ENCODE assay signal across 26 cellular contexts in genomic region chr7:37690206-37690605, GRCh38. TPM values are rescaled to one million over a fixed set of nuclear protein-coding genes. Genes with fewer than 3 reads are reported as not detected.
DNase-seq lines count a peak whose midpoint lies in the region; ATAC-seq and TF ChIP-seq lines count a peak whose summit lies in the region.
"Had no signal": no experiment of that assay in that cellular context is flagged by ENCODE, and none has a peak within 500 bp of the region (broad histone marks: within the 10 kb centered on the region; RNA-seq: fewer than 3 reads in every experiment).

No MANE protein-coding gene starts in this region.

- no peak for TF ChIP-seq CTCF in right atrium auricular region (IDR thresholded peaks at IDR 0.05)

- no peaks in the 10 kb centered on the region for H3K27me3 ChIP-seq in right atrium auricular region
- H3K27me3 ChIP-seq: heart left ventricle, stomach had no signal

- peak; percentile 23 for DNase-seq in left ventricle myocardium superior
- no peak for DNase-seq in right atrium auricular region (ENCODE audit: low spot score)
- peak; percentile 68 for DNase-seq in SIG-M5 treated with dmso at 0.1 percent for 504 hours (lab: John Stamatoyannopoulos, UW; ENCODE audit: unreplicated experiment)
- peak; percentile 38 for DNase-seq in medulla oblongata (ENCODE audit: extremely low spot score)
- DNase-seq in COLO829 (ENCODE audit: low spot score): no peak
- no peak for DNase-seq in kidney glomerular epithelial cell (lab: John Stamatoyannopoulos, UW)
- no peak for DNase-seq in NCI-H1694 (lab: John Stamatoyannopoulos, UW)
- DNase-seq: activated CD4-positive, alpha-beta T cell treated with anti-CD3 and anti-CD28 coated beads for 1 hour; activated naive CD8-positive, alpha-beta T cell treated with anti-CD3 and anti-CD28 coated beads, Interleukin-2, amount 50 U/mL, for 24 hours; DMS153; heart left ventricle; HFFc6; NCI-H1105 treated with DMSO at 0.1 percent for 48 hours; NCI-H510A; stimulated activated CD4-positive, alpha-beta T cell treated with anti-CD3 and anti-CD28 coated beads, Interleukin-4, amount 100 ng/mL, for 1 hour; stomach had no signal

- H3K9me3 ChIP-seq in right atrium auricular region: no peaks in the 10 kb centered on the region
- H3K9me3 ChIP-seq: heart left ventricle had no signal

- no peaks in the 10 kb centered on the region for H3K4me1 ChIP-seq in right atrium auricular region
- H3K4me1 ChIP-seq: stomach had no signal

- no peak overlapping the region for H3K4me3 ChIP-seq in right atrium auricular region
- H3K4me3 ChIP-seq: coronary artery, stomach had no signal

- intact Hi-C loops in left ventricle myocardium superior (cut with micrococcal nuclease): no loop called here

- no peak for ATAC-seq in left ventricle myocardium superior
- ATAC-seq in GM19324 (IDR thresholded peaks at IDR 0.05; ENCODE audit: low FRiP score, unreplicated experiment): no peak
- ATAC-seq: activated naive CD8-positive, alpha-beta T cell treated with anti-CD3 and anti-CD28 coated beads, Interleukin-2, amount 50 U/mL, for 24 hours; activated T-helper 17 cell treated with anti-CD3 and anti-CD28 coated beads, Interleukin-2, amount 50 U/mL, for 72 hours had no signal

- no peak overlapping the region for H3K27ac ChIP-seq in right atrium auricular region
- H3K27ac ChIP-seq: C4-2B, coronary artery, KMS-11 had no signal

- H3K36me3 ChIP-seq in right atrium auricular region: no peaks in the 10 kb centered on the region
- H3K36me3 ChIP-seq: heart left ventricle, stomach had no signal

RNA-seq across cellular contexts. Expression of gene GPR141, which starts 6.6 kb away (rescaled TPM):
- total RNA-seq in left ventricle myocardium superior (0.64 TPM), right atrium auricular region (under 1 TPM in 1 of 2 donors, not detected in 1; 0.55 TPM)
- total RNA-seq: A172; activated CD8-positive, alpha-beta memory T cell treated with anti-CD3 and anti-CD28 coated beads for 36 hours; activated T-helper 17 cell treated with anti-CD3 and anti-CD28 coated beads, Interleukin-2, amount 50 U/mL, for 72 hours; HFFc6; HT-29; lung microvascular endothelial cell; SK-MEL-5 had no signal

Comparison
In these comparisons a context has a peak if more than half of its experiments do, and no peak if none do; other contexts are left out.
1. DNase-seq: peak in left ventricle myocardium superior (single experiment), SIG-M5 treated with dmso at 0.1 percent for 504 hours (single experiment) and medulla oblongata (single experiment); none in right atrium auricular region (single experiment), COLO829 (single experiment), kidney glomerular epithelial cell (single experiment) and NCI-H1694 (single experiment).